11 cellular contexts compared by ENCODE assay signal in genomic region chr10:14782691-14783363, GRCh38. TPM values are rescaled to one million over a fixed set of nuclear protein-coding genes. Genes with fewer than 3 reads are reported as not detected.
DNase-seq lines count a peak whose midpoint lies in the region; ATAC-seq, FAIRE-seq and TF ChIP-seq lines count a peak whose summit lies in the region.
"Had no signal": no experiment of that assay in that cellular context is flagged by ENCODE, and none has a peak within 500 bp of the region (broad histone marks: within the 10 kb centered on the region; RNA-seq: fewer than 3 reads in every experiment).

No MANE protein-coding gene starts in this region.

- peak overlapping the region; percentile 47 to 73 for H3K27ac Mint-ChIP-seq in T-cell
- H3K27ac Mint-ChIP-seq: activated naive CD4-positive, alpha-beta T cell treated with anti-CD3 and anti-CD28 coated beads, Interleukin-2, amount 50 U/mL, for 24 hours had no signal

- intact Hi-C loops in kidney (cut with DNase I) = no loop called here

- peaks cover 6% of the 10 kb centered on the region for H3K4me1 Mint-ChIP-seq in activated T-cell treated with anti-CD3 and anti-CD28 coated beads, Interleukin-2, amount 50 U/mL, for 4 hours (ENCODE audit: low read depth)
- peaks cover 4 to 7% (median 5%) of the 10 kb centered on the region in 3 donors for H3K4me1 Mint-ChIP-seq in T-cell

- no peaks in the 10 kb centered on the region for H3K36me3 ChIP-seq in kidney (ENCODE audit: control insufficient read depth in 1 of 2, insufficient read depth in 2 of 2, low read length in 2 of 2)

- H3K9me3 ChIP-seq in kidney (ENCODE audit: control insufficient read depth in 1 of 2, low read length in 2 of 2) = no peaks in the 10 kb centered on the region

- H3K9me3 Mint-ChIP-seq in activated T-cell treated with anti-CD3 and anti-CD28 coated beads, Interleukin-2, amount 50 U/mL, for 4 hours = peaks cover 10% of the 10 kb centered on the region
- peaks cover 0 to 7% (median 0%) of the 10 kb centered on the region in 3 donors for H3K9me3 Mint-ChIP-seq in T-cell

- CTCF ChIA-PET in T-cell (lab: Charles Lee) = interaction anchor here (0.6 kb wide), 3 partner anchors 27 to 257 kb away, joined by 3 to 5 read pairs (median 4); no protein-coding TSS in a partner anchor

- FAIRE-seq in kidney (lab: Jason Lieb, UNC) = no peak
- FAIRE-seq: frontal cortex had no signal

- H3K4me1 ChIP-seq in kidney (ENCODE audit: control insufficient read depth in 1 of 2, insufficient read depth in 1 of 2, low read depth in 1 of 2, low read length in 2 of 2) = peaks cover 5 to 9% of the 10 kb centered on the region in 2 donors

- POLR2A ChIA-PET in T-cell (lab: Charles Lee) = no interaction called here

- no peak overlapping the region for H3K4me3 Mint-ChIP-seq in activated T-cell treated with anti-CD3 and anti-CD28 coated beads, Interleukin-2, amount 50 U/mL, for 4 hours
- H3K4me3 Mint-ChIP-seq in T-cell = no peak overlapping the region
- H3K4me3 Mint-ChIP-seq: activated naive CD4-positive, alpha-beta T cell treated with anti-CD3 and anti-CD28 coated beads, Interleukin-2, amount 50 U/mL, for 24 hours had no signal

- H3K27ac ChIP-seq in kidney (ENCODE audit: low read depth in 2 of 2, low read length in 2 of 2) = no peak overlapping the region

- H3K9ac ChIP-seq in kidney (ENCODE audit: low read length in 2 of 2) = no peak overlapping the region

- H3K36me3 Mint-ChIP-seq in activated T-cell treated with anti-CD3 and anti-CD28 coated beads, Interleukin-2, amount 50 U/mL, for 4 hours (ENCODE audit: insufficient read depth) = no peaks in the 10 kb centered on the region
- H3K36me3 Mint-ChIP-seq in T-cell = no peaks in the 10 kb centered on the region

- DNase-seq in activated T-cell treated with anti-CD3 and anti-CD28 coated beads, Interleukin-2, amount 50 U/mL, for 4 hours = no peak
- no peak for DNase-seq in activated T-cell treated with anti-CD3 and anti-CD28 coated beads, Interleukin-2, amount 50 U/mL, for 1 hour
- DNase-seq in T-cell = no peak
- peak; percentile 32 for DNase-seq in fibroblast of villous mesenchyme (ENCODE audit: low read depth)
- DNase-seq in stimulated activated naive CD8-positive, alpha-beta T cell treated with anti-CD3 and anti-CD28 coated beads, Interleukin-15, Interleukin-2, amounts not matched to agents 100 U/mL and 50 U/mL, for 24 hours = peak; percentile 19
- no peak for DNase-seq in retina
- no peak for DNase-seq in kidney
- DNase-seq: NCI-H1417 treated with DMSO at 0.1 percent for 48 hours had no signal

- ATAC-seq in activated T-cell treated with anti-CD3 and anti-CD28 coated beads, Interleukin-2, amount 50 U/mL, for 4 hours = peak; percentile 50 to 51
- ATAC-seq in T-cell (replicated peaks in 1 of 4) = peak in 3 of 4 experiments; percentile 34 to 47 (median 42)
- ATAC-seq in stimulated activated naive CD8-positive, alpha-beta T cell treated with anti-CD3 and anti-CD28 coated beads, Interleukin-15, Interleukin-2, amounts not matched to agents 100 U/mL and 50 U/mL, for 24 hours = peak; percentile 63
- no peak for ATAC-seq in GM18502 (IDR thresholded peaks at IDR 0.05; ENCODE audit: poor library complexity, unreplicated experiment)

- TF ChIP-seq CTCF in fibroblast of villous mesenchyme (IDR thresholded peaks at IDR 0.05; ENCODE audit: insufficient read depth, low read depth, low read length) = no peak
- no peak for TF ChIP-seq CTCF in kidney (IDR thresholded peaks at IDR 0.05; ENCODE audit: borderline replicate concordance, extremely low read depth, insufficient read depth)

- H3K4me3 ChIP-seq in fibroblast of villous mesenchyme (ENCODE audit: low read depth, low read length) (no peak overlapping the region), kidney (ENCODE audit: low read length in 2 of 2) (no peak overlapping the region)

- no peaks in the 10 kb centered on the region for H3K27me3 Mint-ChIP-seq in activated T-cell treated with anti-CD3 and anti-CD28 coated beads, Interleukin-2, amount 50 U/mL, for 4 hours (ENCODE audit: low read depth)
- no peaks in the 10 kb centered on the region for H3K27me3 Mint-ChIP-seq in T-cell
- H3K27me3 Mint-ChIP-seq: activated naive CD4-positive, alpha-beta T cell treated with anti-CD3 and anti-CD28 coated beads, Interleukin-2, amount 50 U/mL, for 24 hours had no signal

RNA-seq across cellular contexts. Expression of gene FAM107B, which starts 8.1 kb away (rescaled TPM):
- 100 to 1,000 TPM; 104 to 131 (median 114) TPM for total RNA-seq in activated T-cell treated with anti-CD3 and anti-CD28 coated beads, Interleukin-2, amount 50 U/mL, for 4 hours
- total RNA-seq in T-cell = 100 to 1,000 TPM; 175 to 298 (median 214) TPM
- total RNA-seq in fibroblast of villous mesenchyme = 17.7 and 19.0 TPM in 2 replicates
- total RNA-seq in kidney = 105 TPM
- polyA plus RNA-seq in kidney (ENCODE audit: insufficient read depth, low read depth, low replicate concordance) = 122 TPM

RNA-seq across cellular contexts. Expression of gene CDNF, which starts 55.0 kb away (rescaled TPM):
- total RNA-seq in activated T-cell treated with anti-CD3 and anti-CD28 coated beads, Interleukin-2, amount 50 U/mL, for 4 hours = 1 to 10 TPM in 2 of 3 donors, under 1 TPM in 1; 0.71 to 2.1 (median 1.0) TPM
- 1 to 10 TPM; 1.5 to 4.0 (median 2.5) TPM for total RNA-seq in T-cell
- 0.43 and 1.3 TPM in 2 replicates for total RNA-seq in fibroblast of villous mesenchyme
- 2.1 TPM for total RNA-seq in kidney
- 2.3 TPM for polyA plus RNA-seq in kidney (ENCODE audit: insufficient read depth, low read depth, low replicate concordance)

RNA-seq across cellular contexts. Expression of gene HSPA14, which starts 55.3 kb away (rescaled TPM):
- total RNA-seq in activated T-cell treated with anti-CD3 and anti-CD28 coated beads, Interleukin-2, amount 50 U/mL, for 4 hours = 10 to 100 TPM; 53.9 to 58.5 (median 54.6) TPM
- 10 to 100 TPM; 13.0 to 19.5 (median 15.0) TPM for total RNA-seq in T-cell
- 12.2 and 15.5 TPM in 2 replicates for total RNA-seq in fibroblast of villous mesenchyme
- 10.4 TPM for total RNA-seq in kidney
- polyA plus RNA-seq in kidney (ENCODE audit: insufficient read depth, low read depth, low replicate concordance) = 9.7 TPM

RNA-seq across cellular contexts. Expression of gene MSANTD7, which starts 55.3 kb away (rescaled TPM):
- 10 to 100 TPM; 28.1 to 33.0 (median 32.0) TPM for total RNA-seq in activated T-cell treated with anti-CD3 and anti-CD28 coated beads, Interleukin-2, amount 50 U/mL, for 4 hours
- 10 to 100 TPM; 11.7 to 31.5 (median 14.9) TPM for total RNA-seq in T-cell
- 17.1 and 23.3 TPM in 2 replicates for total RNA-seq in fibroblast of villous mesenchyme
- 9.5 TPM for total RNA-seq in kidney
- 2.8 TPM for polyA plus RNA-seq in kidney (ENCODE audit: insufficient read depth, low read depth, low replicate concordance)

Comparison
In these comparisons a context has a peak if more than half of its experiments do, and no peak if none do; other contexts are left out.
1. DNase-seq: peak in fibroblast of villous mesenchyme (single experiment) and stimulated activated naive CD8-positive, alpha-beta T cell treated with anti-CD3 and anti-CD28 coated beads, Interleukin-15, Interleukin-2, amounts not matched to agents 100 U/mL and 50 U/mL, for 24 hours (single experiment); none in activated T-cell treated with anti-CD3 and anti-CD28 coated beads, Interleukin-2, amount 50 U/mL, for 4 hours (single experiment), activated T-cell treated with anti-CD3 and anti-CD28 coated beads, Interleukin-2, amount 50 U/mL, for 1 hour (single experiment), T-cell (0 of 34), retina (single experiment) and kidney (single experiment).